ENCODE assay signal across 7 cellular contexts in the genomic region with DNA sequence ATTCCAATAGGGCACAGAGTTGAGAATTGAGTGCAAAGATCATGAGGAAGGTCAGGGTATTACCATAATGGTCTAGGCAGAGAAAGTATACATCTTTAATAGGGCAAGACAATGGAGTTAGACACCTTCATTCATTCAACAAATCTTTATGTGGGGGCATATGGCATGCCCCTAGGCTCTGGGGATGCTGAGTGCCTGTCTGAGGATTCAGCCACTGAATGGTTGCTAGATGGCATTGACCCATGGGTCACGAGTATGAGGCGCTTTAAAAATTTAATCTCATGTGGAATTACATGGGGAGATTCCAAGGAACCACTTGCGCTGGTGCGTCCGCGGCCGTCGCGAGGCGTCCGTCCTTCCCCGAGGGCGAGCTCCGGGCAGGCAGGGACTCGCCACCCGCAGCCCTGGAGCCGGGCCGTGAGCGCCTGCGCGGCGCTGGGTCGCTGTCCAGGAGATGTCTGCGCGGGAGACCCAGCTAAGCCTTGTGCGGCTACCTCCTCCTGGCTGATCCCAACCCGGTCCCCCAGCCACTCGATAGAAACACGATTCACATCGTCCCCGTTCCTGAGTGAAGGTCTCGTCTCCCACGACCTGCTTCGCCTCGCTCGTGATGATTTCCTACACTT.
DNase-seq lines count a peak whose midpoint lies in the region; ATAC-seq, FAIRE-seq and TF ChIP-seq lines count a peak whose summit lies in the region.
"Not testable (repeated sequence)": the region's sequence is repeated elsewhere in the genome, so short reads cannot be mapped to it uniquely, and the experiment has no call there.

No MANE protein-coding gene starts in this region.

- H3K9me3 ChIP-seq in A549; IMR-90 (ENCODE audit: control insufficient read depth, insufficient read depth, low read length); RWPE2 (ENCODE audit: severe bottlenecking); body of pancreas; left lung; pancreas: not testable (repeated sequence)

- not testable (repeated sequence) for H3K4me3 ChIP-seq in A549; IMR-90 (ENCODE audit: insufficient read depth, low read depth, low read length); RWPE2 (ENCODE audit: severe bottlenecking); body of pancreas; left lung; pancreas

- H3K9me1 ChIP-seq in IMR-90 (ENCODE audit: insufficient read depth, low read length): not testable (repeated sequence)

- dilution Hi-C loops in IMR-90 (cut with HindIII; ENCODE audit: low sequenced_read_pairs, unreplicated experiment): not testable (repeated sequence)

- not testable (repeated sequence) for H4K20me1 ChIP-seq in IMR-90 (ENCODE audit: insufficient read depth, low read length)

- H2AFZ ChIP-seq in IMR-90 (replicated peaks; ENCODE audit: low read length, poor library complexity): not testable (repeated sequence)

- H3K27me3 ChIP-seq in IMR-90 (ENCODE audit: control insufficient read depth, insufficient read depth, low read length); RWPE2 (ENCODE audit: insufficient read depth, poor library complexity, severe bottlenecking); body of pancreas; left lung; pancreas: not testable (repeated sequence)

- H3K4me1 Mint-ChIP-seq in WTC11: not testable (repeated sequence)

- H3K18ac ChIP-seq in IMR-90 (ENCODE audit: low read depth, low read length): not testable (repeated sequence)

- H2BK20ac ChIP-seq in IMR-90 (ENCODE audit: low read depth, low read length): not testable (repeated sequence)

- not testable (repeated sequence) for H3K56ac ChIP-seq in IMR-90 (ENCODE audit: extremely low read depth, insufficient read depth, low read length)

- FAIRE-seq in A549 (lab: Jason Lieb, UNC); pancreas (lab: Jason Lieb, UNC): not testable (repeated sequence)

- DNase-seq in A549 (ENCODE audit: low read depth in 1 of 2, low spot score in 1 of 2); IMR-90; RWPE2 (ENCODE audit: low spot score); WTC11 (ENCODE audit: low spot score); body of pancreas; left lung; pancreas: not testable (repeated sequence)

- CTCF ChIA-PET in A549 (lab: Yijun Ruan, JAX); IMR-90 (lab: Yijun Ruan, JAX); WTC11 (lab: Charles Lee): not testable (repeated sequence)

- not testable (repeated sequence) for H2BK15ac ChIP-seq in IMR-90 (ENCODE audit: low read depth, low read length)

- H3K14ac ChIP-seq in IMR-90 (replicated peaks; ENCODE audit: low read depth, low read length): not testable (repeated sequence)

- not testable (repeated sequence) for TF ChIP-seq POLR2A in A549 (IDR thresholded peaks at IDR 0.05; ENCODE audit: low read length); IMR-90 (IDR thresholded peaks at IDR 0.05; ENCODE audit: low read depth, low read length); body of pancreas (IDR thresholded peaks at IDR 0.05)

- ATAC-seq in A549 (peak; percentile 85 to 87; a peak in 5 of 6 replicates), IMR-90 (ENCODE audit: low read depth) (peak; percentile 72), RWPE2 (ENCODE audit: low read depth) (peak; percentile 92), WTC11 (peak; percentile 97), body of pancreas (peak; percentile 40), left lung (peak; percentile 46), pancreas (peak; percentile 63 to 93 (median 71))

- H3K27me3 Mint-ChIP-seq in WTC11 (ENCODE audit: low read depth): not testable (repeated sequence)

- not testable (repeated sequence) for H2AK5ac ChIP-seq in IMR-90 (ENCODE audit: low read depth, low read length)

- H3K79me1 ChIP-seq in IMR-90 (ENCODE audit: low read depth in 1 of 2, low read length in 2 of 2): not testable (repeated sequence)

- in situ Hi-C loops in IMR-90 (cut with MboI; ENCODE audit: low sequenced_read_pairs): not testable (repeated sequence)

- H3K27ac Mint-ChIP-seq in WTC11: not testable (repeated sequence)

- H3K27ac ChIP-seq in A549; IMR-90 (ENCODE audit: insufficient read depth, low read length); RWPE2 (ENCODE audit: poor library complexity, severe bottlenecking); body of pancreas; left lung; pancreas: not testable (repeated sequence)

- TF ChIP-seq CTCF in A549 (IDR thresholded peaks at IDR 0.05); IMR-90 (conservative IDR thresholded peaks at IDR 0.05; ENCODE audit: low read depth, low read length); RWPE2 (IDR thresholded peaks at IDR 0.05; ENCODE audit: poor library complexity, severe bottlenecking); WTC11 (IDR thresholded peaks at IDR 0.05); body of pancreas (IDR thresholded peaks at IDR 0.05); left lung (IDR thresholded peaks at IDR 0.05); pancreas (IDR thresholded peaks at IDR 0.05): not testable (repeated sequence)

- not testable (repeated sequence) for H4K5ac ChIP-seq in IMR-90 (ENCODE audit: low read depth, low read length)

- not testable (repeated sequence) for H3K4me2 ChIP-seq in A549; IMR-90 (ENCODE audit: low read depth, low read length)

- H3K4me3 Mint-ChIP-seq in WTC11: not testable (repeated sequence)

- not testable (repeated sequence) for H3K36me3 Mint-ChIP-seq in WTC11

- not testable (repeated sequence) for H2BK120ac ChIP-seq in IMR-90 (ENCODE audit: low read depth, low read length)

- not testable (repeated sequence) for H3K36me3 ChIP-seq in IMR-90 (ENCODE audit: control insufficient read depth, insufficient read depth, low read length); RWPE2 (ENCODE audit: low read depth); body of pancreas (replicated peaks in 1 of 2; ENCODE audit: insufficient read depth in 1 of 2, low read depth in 2 of 2); left lung; pancreas

- not testable (repeated sequence) for H3K23ac ChIP-seq in IMR-90 (ENCODE audit: low read depth, low read length)

- not testable (repeated sequence) for H4K91ac ChIP-seq in IMR-90 (ENCODE audit: insufficient read depth, low read depth, low read length)

- H3K9me3 Mint-ChIP-seq in WTC11: not testable (repeated sequence)

- POLR2A ChIA-PET in A549 (lab: Yijun Ruan, JAX); IMR-90 (lab: Charles Lee; ENCODE audit: unreplicated experiment); WTC11 (lab: Charles Lee): not testable (repeated sequence)

- intact Hi-C loops in IMR-90 (cut with micrococcal nuclease); body of pancreas (cut with DNase I); left lung (cut with DNase I); pancreas (cut with DNase I): not testable (repeated sequence)

- H4K8ac ChIP-seq in IMR-90 (ENCODE audit: low read depth in 2 of 2, low read length in 2 of 2): not testable (repeated sequence)

- H2AK9ac ChIP-seq in IMR-90 (replicated peaks; ENCODE audit: low read depth, low read length, poor library complexity): not testable (repeated sequence)

- TF ChIP-seq RAD21 in A549 (conservative IDR thresholded peaks at IDR 0.05 in 1 of 2, IDR thresholded peaks at IDR 0.05 in 1 of 2); IMR-90 (IDR thresholded peaks at IDR 0.05; ENCODE audit: low read length): not testable (repeated sequence)

- not testable (repeated sequence) for H3K9ac ChIP-seq in IMR-90 (ENCODE audit: low read depth, low read length)

- not testable (repeated sequence) for H3K4ac ChIP-seq in IMR-90 (ENCODE audit: low read depth, low read length)

- WGBS in A549 (ENCODE audit: missing lambda C conversion rate): no CpG with 5 or more reads among the region's 36 CpGs
- no CpG with 5 or more reads among the region's 36 CpGs for WGBS in IMR-90 (ENCODE audit: extremely low coverage in 2 of 2, insufficient read length in 1 of 2), 2 experiments
- WGBS in body of pancreas, 2 donors: no CpG with 5 or more reads among the region's 36 CpGs
- no CpG with 5 or more reads among the region's 36 CpGs for WGBS in pancreas, 2 donors

- not testable (repeated sequence) for H3K4me1 ChIP-seq in A549; IMR-90 (ENCODE audit: control insufficient read depth, insufficient read depth, low read length); RWPE2 (ENCODE audit: insufficient read depth, poor library complexity, severe bottlenecking); body of pancreas; left lung; pancreas

- H2BK5ac ChIP-seq in IMR-90 (ENCODE audit: low read depth, low read length, poor library complexity, severe bottlenecking): not testable (repeated sequence)

- not testable (repeated sequence) for TF ChIP-seq EP300 in A549 (IDR thresholded peaks at IDR 0.05)

- BruUV-seq in IMR-90 (replicated peaks; lab: Mats Ljungman, UMichigan): not testable (repeated sequence)

Comparison
In these comparisons a context has a peak if more than half of its experiments do, and no peak if none do; other contexts are left out.
1. ATAC-seq: peak in every context shown above with its lines; median percentile 97 in WTC11; 92 in RWPE2; 86 in A549; 72 in IMR-90; 71 in pancreas; 46 in left lung; 40 in body of pancreas.